ENCODE assay signal across 9 cellular contexts in the genomic region with DNA sequence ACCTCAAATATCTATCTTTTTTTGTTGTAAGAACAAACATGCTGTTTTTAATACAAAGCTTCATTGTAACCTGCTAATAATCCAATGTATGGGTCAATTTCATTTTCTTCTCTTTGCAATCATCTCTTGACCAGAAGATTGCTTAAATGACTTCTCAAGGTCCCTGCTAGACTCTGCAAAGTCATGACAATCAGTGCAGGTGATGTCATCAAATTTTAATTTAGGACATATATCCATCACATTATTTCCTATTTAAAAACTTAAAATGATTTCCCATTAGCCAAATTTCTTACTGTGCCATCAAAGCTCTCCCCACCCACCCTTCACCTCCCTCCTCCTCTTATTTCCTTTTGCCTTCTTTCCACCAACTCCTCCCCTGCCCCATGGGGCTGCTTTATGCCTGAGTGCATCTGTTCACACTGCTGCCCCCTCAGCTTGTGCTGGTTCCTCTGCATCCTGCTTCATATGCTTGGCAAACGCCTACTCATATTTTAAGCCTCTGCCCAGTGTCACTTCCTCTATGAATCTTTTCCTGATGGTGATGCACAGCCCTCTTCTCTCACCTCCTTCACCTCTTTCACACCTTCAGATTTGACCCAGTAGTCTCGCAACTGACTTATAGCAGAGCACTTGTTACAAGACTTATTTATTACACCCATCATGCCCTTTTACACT. TPM values are rescaled to one million over a fixed set of nuclear protein-coding genes. Genes with fewer than 3 reads are reported as not detected.
DNase-seq lines count a peak whose midpoint lies in the region; ATAC-seq and TF ChIP-seq lines count a peak whose summit lies in the region.
"Had no signal": no experiment of that assay in that cellular context is flagged by ENCODE, and none has a peak within 500 bp of the region (broad histone marks: within the 10 kb centered on the region; RNA-seq: fewer than 3 reads in every experiment).

No MANE protein-coding gene starts in this region.

- peaks cover 55% of the 10 kb centered on the region for H3K4me1 Mint-ChIP-seq in memory B cell

- no peaks in the 10 kb centered on the region for H3K9me3 Mint-ChIP-seq in memory B cell

- peak overlapping the region; percentile 99 for H3K27ac Mint-ChIP-seq in memory B cell

- peaks cover 3% of the 10 kb centered on the region for H3K27me3 ChIP-seq in WERI-Rb-1 (ENCODE audit: insufficient read depth, low read depth, severe bottlenecking)
- H3K27me3 ChIP-seq: dorsolateral prefrontal cortex had no signal

- peaks cover 51% of the 10 kb centered on the region for H3K36me3 Mint-ChIP-seq in memory B cell

- no peaks in the 10 kb centered on the region for H3K27me3 Mint-ChIP-seq in memory B cell

- H3K9me3 ChIP-seq in WERI-Rb-1 (ENCODE audit: severe bottlenecking): no peaks in the 10 kb centered on the region

- no peak overlapping the region for H3K27ac ChIP-seq in WERI-Rb-1

- DNase-seq in NAMALWA (ENCODE audit: low spot score) (peak; percentile 79), memory B cell (ENCODE audit: low spot score in 2 of 2) (no peak), A172 (ENCODE audit: low spot score) (no peak), WERI-Rb-1 (no peak), dermis blood vessel endothelial cell (no peak), AG08395 (ENCODE audit: low spot score) (no peak)

- no peak overlapping the region for H3K4me3 ChIP-seq in WERI-Rb-1 (ENCODE audit: low read depth, low read length)
- H3K4me3 ChIP-seq: dorsolateral prefrontal cortex had no signal

- TF ChIP-seq CTCF in WERI-Rb-1 (IDR thresholded peaks at IDR 0.05; ENCODE audit: low read depth, low read length): no peak

- ATAC-seq in GM18520 (IDR thresholded peaks at IDR 0.05; ENCODE audit: unreplicated experiment): peak; percentile 41
- ATAC-seq in GM21737 (IDR thresholded peaks at IDR 0.05; ENCODE audit: unreplicated experiment): peak; percentile 45
- ATAC-seq in memory B cell (ENCODE audit: low read depth): peak; percentile 48

- H3K4me3 Mint-ChIP-seq in memory B cell: peak overlapping the region; percentile 81

- no peaks in the 10 kb centered on the region for H3K36me3 ChIP-seq in WERI-Rb-1

RNA-seq across cellular contexts. Expression of a gene that starts 20.3 kb away (rescaled TPM):
- total RNA-seq in A172 (2014; rRNA removed; shearing (Covaris generic)): not detected in 2 replicates
- total RNA-seq in dermis blood vessel endothelial cell: 0.17 TPM in 1 of 2 replicates, not detected in the other
